Comparison of ENCODE assay signal across 24 cellular contexts in genomic region chr5:96260009-96260408, GRCh38.
DNase-seq lines count a peak whose midpoint lies in the region; ATAC-seq and TF ChIP-seq lines count a peak whose summit lies in the region.
"Had no signal": no experiment of that assay in that cellular context is flagged by ENCODE, and none has a peak within 500 bp of the region (broad histone marks: within the 10 kb centered on the region; RNA-seq: fewer than 3 reads in every experiment).

No MANE protein-coding gene starts in this region.

- H3K9me2 ChIP-seq in PC-9 (ENCODE audit: insufficient read depth): no peaks in the 10 kb centered on the region

- H3K9me3 ChIP-seq in PC-9 (ENCODE audit: insufficient read depth, low read depth) (no peaks in the 10 kb centered on the region; the same call in 1 of the 2 replicates), osteoblast (ENCODE audit: low read depth, low read length) (no peaks in the 10 kb centered on the region), upper lobe of left lung (no peaks in the 10 kb centered on the region)
- H3K9me3 ChIP-seq: sigmoid colon, vagina had no signal

- H3K27ac ChIP-seq in ACC112 (ENCODE audit: low read depth, low read length) (peak overlapping the region; percentile 97), PC-9 (peak overlapping the region; percentile 63), epithelial cell of prostate (peak overlapping the region; percentile 79), osteoblast (ENCODE audit: low read depth, low read length) (peak overlapping the region; percentile 82), upper lobe of left lung (no peak overlapping the region)
- H3K27ac ChIP-seq: sigmoid colon, vagina had no signal

- peaks cover 22% of the 10 kb centered on the region for H3F3A ChIP-seq in PC-9 (ENCODE audit: insufficient read depth, low read depth)

- no peak overlapping the region for H3K4me3 ChIP-seq in ACC112 (ENCODE audit: low read depth, low read length)
- no peak overlapping the region for H3K4me3 ChIP-seq in PC-9
- H3K4me3 ChIP-seq in osteoblast (ENCODE audit: insufficient read depth, low read length): no peak overlapping the region
- H3K4me3 ChIP-seq in upper lobe of left lung: no peak overlapping the region
- H3K4me3 ChIP-seq: sigmoid colon, vagina had no signal

- H3K79me2 ChIP-seq in ACC112 (ENCODE audit: control insufficient read depth, insufficient read depth, low read length, unreplicated experiment) (no peaks in the 10 kb centered on the region), PC-9 (ENCODE audit: low read depth) (no peaks in the 10 kb centered on the region), osteoblast (ENCODE audit: insufficient read depth, low read length) (no peaks in the 10 kb centered on the region)

- POLR2A ChIA-PET in PC-9 (lab: Charles Lee; ENCODE audit: unreplicated experiment): no interaction called here

- TF ChIP-seq CTCF in PC-9 (conservative IDR thresholded peaks at IDR 0.05) (no peak), osteoblast (IDR thresholded peaks at IDR 0.05; ENCODE audit: extremely low read depth, low read depth, low read length) (no peak), upper lobe of left lung (IDR thresholded peaks at IDR 0.05) (no peak)

- H3K36me3 ChIP-seq in ACC112 (ENCODE audit: insufficient read depth, low read length): no peaks in the 10 kb centered on the region
- peaks cover 5% of the 10 kb centered on the region; the same call in 1 of the 2 replicates for H3K36me3 ChIP-seq in PC-9 (ENCODE audit: low read depth)
- H3K36me3 ChIP-seq in osteoblast (ENCODE audit: insufficient read depth, low read length): no peaks in the 10 kb centered on the region
- H3K36me3 ChIP-seq in upper lobe of left lung: no peaks in the 10 kb centered on the region
- H3K36me3 ChIP-seq: sigmoid colon, vagina had no signal

- no peak for TF ChIP-seq EP300 in upper lobe of left lung (IDR thresholded peaks at IDR 0.05)

- no peaks in the 10 kb centered on the region for H3K27me3 ChIP-seq in ACC112 (ENCODE audit: insufficient read depth, low read length)
- no peaks in the 10 kb centered on the region for H3K27me3 ChIP-seq in PC-9 (ENCODE audit: insufficient read depth, low read depth)
- no peaks in the 10 kb centered on the region for H3K27me3 ChIP-seq in osteoblast (ENCODE audit: insufficient read depth, low read length)
- no peaks in the 10 kb centered on the region for H3K27me3 ChIP-seq in upper lobe of left lung
- H3K27me3 ChIP-seq: sigmoid colon, vagina had no signal

- DNase-seq in PC-9 (no peak), epithelial cell of prostate (ENCODE audit: low read depth, low spot score) (no peak), osteoblast (ENCODE audit: insufficient read length, low spot score, missing footprints) (no peak), upper lobe of left lung (no peak), NCI-H2029 (lab: John Stamatoyannopoulos, UW) (no peak)
- no peak for DNase-seq in stimulated activated naive CD4-positive, alpha-beta T cell treated with Interleukin-2 at 50 U/mL for 16 hours (lab: John Stamatoyannopoulos, UW)
- DNase-seq: activated CD4-positive, alpha-beta T cell treated with anti-CD3 and anti-CD28 coated beads, Interleukin-2, amount 50 U/mL, for 48 hours; activated CD8-positive, alpha-beta memory T cell treated with anti-CD3 and anti-CD28 coated beads, Interleukin-2, amount 50 U/mL, for 4 hours; activated naive CD4-positive, alpha-beta T cell treated with anti-CD3 and anti-CD28 coated beads, Interleukin-2, amount 10 ng/mL, durations not matched to agents 7 days and 5 days; CD8-positive, alpha-beta memory T cell; DMS153; H7; NCI-H1417; NCI-H2081; NCI-H345; NCI-H748 treated with DMSO at 0.1 percent for 48 hours; sigmoid colon; stimulated activated CD4-positive, alpha-beta T cell treated with anti-CD3 and anti-CD28 coated beads, Interleukin-15, amount 100 ng/mL, for 24 hours; stimulated activated naive CD4-positive, alpha-beta T cell; T-helper 17 cell had no signal

- intact Hi-C loops in PC-9 (cut with micrococcal nuclease; ENCODE audit: unreplicated experiment): no loop called here

- peaks cover 52% of the 10 kb centered on the region for H3K4me1 ChIP-seq in ACC112 (ENCODE audit: control insufficient read depth, insufficient read depth, low read length, unreplicated experiment)
- H3K4me1 ChIP-seq in PC-9 (replicated peaks; ENCODE audit: insufficient read depth): peaks cover 36% of the 10 kb centered on the region
- peaks cover 44% of the 10 kb centered on the region for H3K4me1 ChIP-seq in osteoblast (ENCODE audit: insufficient read depth, low read length)
- no peaks in the 10 kb centered on the region for H3K4me1 ChIP-seq in upper lobe of left lung

- CTCF ChIA-PET in PC-9 (lab: Charles Lee): interaction anchor here (1.4 kb wide), 1 partner anchor 76 kb away, joined by 3 read pairs; no protein-coding TSS in a partner anchor

- ATAC-seq in HG03565 (IDR thresholded peaks at IDR 0.05; ENCODE audit: unreplicated experiment) (no peak), upper lobe of left lung (ENCODE audit: low FRiP score in 2 of 2) (no peak)
- ATAC-seq: Right ventricle myocardium inferior, T-helper 17 cell had no signal

- H3K4me2 ChIP-seq in PC-9 (no peak overlapping the region), osteoblast (ENCODE audit: insufficient read depth, low read length) (no peak overlapping the region)

- WGBS in upper lobe of left lung, 2 donors: 88 to 95% methylated on average over 5 of the region's 5 CpGs

- no TSS peak for BruUV-seq in PC-9 (replicated peaks; lab: Mats Ljungman, UMichigan)

- H2AFZ ChIP-seq in ACC112 (ENCODE audit: low read length, unreplicated experiment) (no peak overlapping the region), PC-9 (no peak overlapping the region), osteoblast (ENCODE audit: low read length) (no peak overlapping the region)

- no peak for TF ChIP-seq POLR2A in upper lobe of left lung (IDR thresholded peaks at IDR 0.05)

- H4K20me1 ChIP-seq in PC-9 (ENCODE audit: insufficient read depth) (no peaks in the 10 kb centered on the region), osteoblast (ENCODE audit: insufficient read depth, low read length) (no peaks in the 10 kb centered on the region)

Comparison
In these comparisons a context has a peak if more than half of its experiments do, and no peak if none do; other contexts are left out.
1. H3K27ac ChIP-seq: peak in ACC112 (single experiment), PC-9 (single experiment), epithelial cell of prostate (single experiment) and osteoblast (single experiment); none in upper lobe of left lung (0 of 4).